ENCODE assay signal across 1 cellular context in genomic region chrX:52363247-52363883, GRCh38.
TF ChIP-seq lines count a peak whose summit lies in the region.

No MANE protein-coding gene starts in this region.

TF ChIP-seq in HepG2, 621 proteins besides CTCF, POLR2A, EP300 and RAD21 (continued from another document):
- TF ChIP-seq GATAD2A (CRISPR knock-in tag; IDR thresholded peaks at IDR 0.05): no peak
- TF ChIP-seq CCAR2 (optimal IDR thresholded peaks at IDR 0.05; ENCODE audit: low read depth, low read length): no peak
- TF ChIP-seq ELF4 (CRISPR knock-in tag; IDR thresholded peaks at IDR 0.05; ENCODE audit: borderline replicate concordance): no peak
- no peak for TF ChIP-seq E2F5 (CRISPR knock-in tag; conservative IDR thresholded peaks at IDR 0.05)
- TF ChIP-seq, protein P1, sequence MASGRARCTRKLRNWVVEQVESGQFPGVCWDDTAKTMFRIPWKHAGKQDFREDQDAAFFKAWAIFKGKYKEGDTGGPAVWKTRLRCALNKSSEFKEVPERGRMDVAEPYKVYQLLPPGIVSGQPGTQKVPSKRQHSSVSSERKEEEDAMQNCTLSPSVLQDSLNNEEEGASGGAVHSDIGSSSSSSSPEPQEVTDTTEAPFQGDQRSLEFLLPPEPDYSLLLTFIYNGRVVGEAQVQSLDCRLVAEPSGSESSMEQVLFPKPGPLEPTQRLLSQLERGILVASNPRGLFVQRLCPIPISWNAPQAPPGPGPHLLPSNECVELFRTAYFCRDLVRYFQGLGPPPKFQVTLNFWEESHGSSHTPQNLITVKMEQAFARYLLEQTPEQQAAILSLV (CRISPR knock-in tag; IDR thresholded peaks at IDR 0.05; ENCODE audit: borderline replicate concordance): no peak
- no peak for TF ChIP-seq SNAPC4 (CRISPR knock-in tag; IDR thresholded peaks at IDR 0.05)
- no peak for TF ChIP-seq AGO1 (IDR thresholded peaks at IDR 0.05; ENCODE audit: low read depth, low read length, poor library complexity, severe bottlenecking)
- no peak for TF ChIP-seq ZNF253 (CRISPR knock-in tag; IDR thresholded peaks at IDR 0.05; ENCODE audit: borderline replicate concordance)
TF ChIP-seq in HepG2: peak in this region for 0.
